1 cellular context compared by ENCODE assay signal in genomic region chr2:161172901-161173540, GRCh38.
TF ChIP-seq lines count a peak whose summit lies in the region.

No MANE protein-coding gene starts in this region.

TF ChIP-seq in K562, 482 proteins besides CTCF, POLR2A, EP300 and RAD21 (continued from another document and continues in another):
- no peak for TF ChIP-seq ARID4B (CRISPR knock-in tag; IDR thresholded peaks at IDR 0.05)
- no peak for TF ChIP-seq ELF4 (CRISPR knock-in tag; IDR thresholded peaks at IDR 0.05)
- TF ChIP-seq AFF1 (IDR thresholded peaks at IDR 0.05; ENCODE audit: low read depth in 1 of 2, partially characterized antibody in 2 of 2): peak in 1 of 2 experiments; percentile 22
- 0 out of 2 replicates have a peak, but pooled peaks have one; percentile 41 for TF ChIP-seq ZEB2 (IDR thresholded peaks at IDR 0.05)
- TF ChIP-seq FOSL1 (tag; conservative IDR thresholded peaks at IDR 0.05): peak; percentile 87
- 0 out of 2 replicates have a peak, but pooled peaks have one; percentile 21 for TF ChIP-seq ATF6 (CRISPR knock-in tag; IDR thresholded peaks at IDR 0.05)
- peak; percentile 67 to 89 for TF ChIP-seq NCOA2 (IDR thresholded peaks at IDR 0.05; ENCODE audit: partially characterized antibody in 2 of 2)
- TF ChIP-seq ZNF395 (CRISPR knock-in tag; IDR thresholded peaks at IDR 0.05): peak; percentile 91
- TF ChIP-seq DACH1 (IDR thresholded peaks at IDR 0.05; ENCODE audit: partially characterized antibody): peak; percentile 83
- TF ChIP-seq NFIC (IDR thresholded peaks at IDR 0.05): peak; percentile 84
- peak; percentile 31; the same call in 1 of the 2 replicates for TF ChIP-seq VEZF1 (CRISPR knock-in tag; IDR thresholded peaks at IDR 0.05)
- TF ChIP-seq, protein P1, sequence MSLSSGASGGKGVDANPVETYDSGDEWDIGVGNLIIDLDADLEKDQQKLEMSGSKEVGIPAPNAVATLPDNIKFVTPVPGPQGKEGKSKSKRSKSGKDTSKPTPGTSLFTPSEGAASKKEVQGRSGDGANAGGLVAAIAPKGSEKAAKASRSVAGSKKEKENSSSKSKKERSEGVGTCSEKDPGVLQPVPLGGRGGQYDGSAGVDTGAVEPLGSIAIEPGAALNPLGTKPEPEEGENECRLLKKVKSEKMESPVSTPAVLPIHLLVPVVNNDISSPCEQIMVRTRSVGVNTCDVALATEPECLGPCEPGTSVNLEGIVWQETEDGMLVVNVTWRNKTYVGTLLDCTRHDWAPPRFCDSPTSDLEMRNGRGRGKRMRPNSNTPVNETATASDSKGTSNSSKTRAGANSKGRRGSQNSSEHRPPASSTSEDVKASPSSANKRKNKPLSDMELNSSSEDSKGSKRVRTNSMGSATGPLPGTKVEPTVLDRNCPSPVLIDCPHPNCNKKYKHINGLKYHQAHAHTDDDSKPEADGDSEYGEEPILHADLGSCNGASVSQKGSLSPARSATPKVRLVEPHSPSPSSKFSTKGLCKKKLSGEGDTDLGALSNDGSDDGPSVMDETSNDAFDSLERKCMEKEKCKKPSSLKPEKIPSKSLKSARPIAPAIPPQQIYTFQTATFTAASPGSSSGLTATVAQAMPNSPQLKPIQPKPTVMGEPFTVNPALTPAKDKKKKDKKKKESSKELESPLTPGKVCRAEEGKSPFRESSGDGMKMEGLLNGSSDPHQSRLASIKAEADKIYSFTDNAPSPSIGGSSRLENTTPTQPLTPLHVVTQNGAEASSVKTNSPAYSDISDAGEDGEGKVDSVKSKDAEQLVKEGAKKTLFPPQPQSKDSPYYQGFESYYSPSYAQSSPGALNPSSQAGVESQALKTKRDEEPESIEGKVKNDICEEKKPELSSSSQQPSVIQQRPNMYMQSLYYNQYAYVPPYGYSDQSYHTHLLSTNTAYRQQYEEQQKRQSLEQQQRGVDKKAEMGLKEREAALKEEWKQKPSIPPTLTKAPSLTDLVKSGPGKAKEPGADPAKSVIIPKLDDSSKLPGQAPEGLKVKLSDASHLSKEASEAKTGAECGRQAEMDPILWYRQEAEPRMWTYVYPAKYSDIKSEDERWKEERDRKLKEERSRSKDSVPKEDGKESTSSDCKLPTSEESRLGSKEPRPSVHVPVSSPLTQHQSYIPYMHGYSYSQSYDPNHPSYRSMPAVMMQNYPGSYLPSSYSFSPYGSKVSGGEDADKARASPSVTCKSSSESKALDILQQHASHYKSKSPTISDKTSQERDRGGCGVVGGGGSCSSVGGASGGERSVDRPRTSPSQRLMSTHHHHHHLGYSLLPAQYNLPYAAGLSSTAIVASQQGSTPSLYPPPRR (CRISPR knock-in tag; IDR thresholded peaks at IDR 0.05; ENCODE audit: borderline replicate concordance): no peak
- peak in 1 of 2 experiments; percentile 85; a peak in 2 of 4 replicates for TF ChIP-seq HDAC1 (IDR thresholded peaks at IDR 0.05)
- TF ChIP-seq STAG1 (CRISPR knock-in tag; IDR thresholded peaks at IDR 0.05; ENCODE audit: borderline replicate concordance): no peak
- 0 out of 2 replicates have a peak, but pooled peaks have one; percentile 37 for TF ChIP-seq ZNF584 (CRISPR knock-in tag; IDR thresholded peaks at IDR 0.05; ENCODE audit: low read depth)
- peak; percentile 80; the same call in 1 of the 2 replicates for TF ChIP-seq NFRKB (IDR thresholded peaks at IDR 0.05; ENCODE audit: low read depth)
- TF ChIP-seq EGR1 (conservative IDR thresholded peaks at IDR 0.05): peak; percentile 47; the same call in 1 of the 2 replicates
- peak in 1 of 2 experiments; percentile 94; a peak in 2 of 4 replicates for TF ChIP-seq TBL1XR1 (IDR thresholded peaks at IDR 0.05; ENCODE audit: low read length in 2 of 2)
- TF ChIP-seq ZNF280A (IDR thresholded peaks at IDR 0.05; ENCODE audit: low read depth, partially characterized antibody): no peak
- TF ChIP-seq, protein P2, sequence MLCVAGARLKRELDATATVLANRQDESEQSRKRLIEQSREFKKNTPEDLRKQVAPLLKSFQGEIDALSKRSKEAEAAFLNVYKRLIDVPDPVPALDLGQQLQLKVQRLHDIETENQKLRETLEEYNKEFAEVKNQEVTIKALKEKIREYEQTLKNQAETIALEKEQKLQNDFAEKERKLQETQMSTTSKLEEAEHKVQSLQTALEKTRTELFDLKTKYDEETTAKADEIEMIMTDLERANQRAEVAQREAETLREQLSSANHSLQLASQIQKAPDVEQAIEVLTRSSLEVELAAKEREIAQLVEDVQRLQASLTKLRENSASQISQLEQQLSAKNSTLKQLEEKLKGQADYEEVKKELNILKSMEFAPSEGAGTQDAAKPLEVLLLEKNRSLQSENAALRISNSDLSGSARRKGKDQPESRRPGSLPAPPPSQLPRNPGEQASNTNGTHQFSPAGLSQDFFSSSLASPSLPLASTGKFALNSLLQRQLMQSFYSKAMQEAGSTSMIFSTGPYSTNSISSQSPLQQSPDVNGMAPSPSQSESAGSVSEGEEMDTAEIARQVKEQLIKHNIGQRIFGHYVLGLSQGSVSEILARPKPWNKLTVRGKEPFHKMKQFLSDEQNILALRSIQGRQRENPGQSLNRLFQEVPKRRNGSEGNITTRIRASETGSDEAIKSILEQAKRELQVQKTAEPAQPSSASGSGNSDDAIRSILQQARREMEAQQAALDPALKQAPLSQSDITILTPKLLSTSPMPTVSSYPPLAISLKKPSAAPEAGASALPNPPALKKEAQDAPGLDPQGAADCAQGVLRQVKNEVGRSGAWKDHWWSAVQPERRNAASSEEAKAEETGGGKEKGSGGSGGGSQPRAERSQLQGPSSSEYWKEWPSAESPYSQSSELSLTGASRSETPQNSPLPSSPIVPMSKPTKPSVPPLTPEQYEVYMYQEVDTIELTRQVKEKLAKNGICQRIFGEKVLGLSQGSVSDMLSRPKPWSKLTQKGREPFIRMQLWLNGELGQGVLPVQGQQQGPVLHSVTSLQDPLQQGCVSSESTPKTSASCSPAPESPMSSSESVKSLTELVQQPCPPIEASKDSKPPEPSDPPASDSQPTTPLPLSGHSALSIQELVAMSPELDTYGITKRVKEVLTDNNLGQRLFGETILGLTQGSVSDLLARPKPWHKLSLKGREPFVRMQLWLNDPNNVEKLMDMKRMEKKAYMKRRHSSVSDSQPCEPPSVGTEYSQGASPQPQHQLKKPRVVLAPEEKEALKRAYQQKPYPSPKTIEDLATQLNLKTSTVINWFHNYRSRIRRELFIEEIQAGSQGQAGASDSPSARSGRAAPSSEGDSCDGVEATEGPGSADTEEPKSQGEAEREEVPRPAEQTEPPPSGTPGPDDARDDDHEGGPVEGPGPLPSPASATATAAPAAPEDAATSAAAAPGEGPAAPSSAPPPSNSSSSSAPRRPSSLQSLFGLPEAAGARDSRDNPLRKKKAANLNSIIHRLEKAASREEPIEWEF (CRISPR knock-in tag; IDR thresholded peaks at IDR 0.05): peak; percentile 82; the same call in 1 of the 2 replicates
- TF ChIP-seq KHSRP (IDR thresholded peaks at IDR 0.05): peak; percentile 77
- TF ChIP-seq PPARD (CRISPR knock-in tag; IDR thresholded peaks at IDR 0.05): no peak
- no peak for TF ChIP-seq JUNB (CRISPR knock-in tag; conservative IDR thresholded peaks at IDR 0.05)
- TF ChIP-seq ZNF785 (CRISPR knock-in tag; IDR thresholded peaks at IDR 0.05): no peak
- TF ChIP-seq C11orf30 (IDR thresholded peaks at IDR 0.05; ENCODE audit: low read depth): peak; percentile 80
